Comparison of ENCODE assay signal across 19 cellular contexts in genomic region chr10:28878236-28878970, GRCh38.
DNase-seq lines count a peak whose midpoint lies in the region; ATAC-seq and TF ChIP-seq lines count a peak whose summit lies in the region.
"Had no signal": no experiment of that assay in that cellular context is flagged by ENCODE, and none has a peak within 500 bp of the region (broad histone marks: within the 10 kb centered on the region; RNA-seq: fewer than 3 reads in every experiment).

No MANE protein-coding gene starts in this region.

- peaks cover 18% of the 10 kb centered on the region for H3K4me1 ChIP-seq in OCI-LY3 (ENCODE audit: low read length)

- peaks cover 63% of the 10 kb centered on the region for H3K4me1 Mint-ChIP-seq in mesothelial cell of epicardium
- H3K4me1 Mint-ChIP-seq: CD4-positive, CD25-positive, alpha-beta regulatory T cell had no signal

- no peaks in the 10 kb centered on the region for H3K9me3 Mint-ChIP-seq in mesothelial cell of epicardium
- H3K9me3 Mint-ChIP-seq: activated T-cell treated with anti-CD3 and anti-CD28 coated beads, Interleukin-2, amount 50 U/mL, for 72 hours; CD4-positive, CD25-positive, alpha-beta regulatory T cell had no signal

- no peaks in the 10 kb centered on the region for H3K79me2 ChIP-seq in OCI-LY3 (ENCODE audit: low read length)

- H3K27ac ChIP-seq in OCI-LY3 (ENCODE audit: low read length) = no peak overlapping the region
- H3K27ac ChIP-seq: suprapubic skin had no signal

- no peak overlapping the region for H3K9ac ChIP-seq in OCI-LY3 (ENCODE audit: low read length)

- H3K4me3 ChIP-seq in OCI-LY3 (ENCODE audit: low read length) (no peak overlapping the region), fibroblast of villous mesenchyme (ENCODE audit: low read depth, low read length) (no peak overlapping the region)
- H3K4me3 ChIP-seq: suprapubic skin had no signal

- H3K4me2 ChIP-seq in OCI-LY3 (ENCODE audit: low read length) = 0 out of 2 replicates have a peak overlapping the region, but pooled peaks have one; percentile 15

- ATAC-seq in GM21515 (IDR thresholded peaks at IDR 0.05; ENCODE audit: unreplicated experiment) = no peak
- no peak for ATAC-seq in GM18519 (IDR thresholded peaks at IDR 0.05; ENCODE audit: low FRiP score, unreplicated experiment)
- ATAC-seq in GM19452 (IDR thresholded peaks at IDR 0.05; ENCODE audit: unreplicated experiment) = no peak
- ATAC-seq: activated T-cell treated with anti-CD3 and anti-CD28 coated beads, Interleukin-2, amount 50 U/mL, for 72 hours had no signal

- H3K9me3 ChIP-seq in OCI-LY3 (ENCODE audit: insufficient read depth, low read length) = no peaks in the 10 kb centered on the region
- H3K9me3 ChIP-seq: suprapubic skin had no signal

- H3K27me3 ChIP-seq in OCI-LY3 (ENCODE audit: low read depth, low read length) = 0 out of 2 replicates have a peak, but pooled peaks cover 3% of the 10 kb centered on the region

- H2AFZ ChIP-seq in OCI-LY3 (ENCODE audit: low read depth, low read length) = no peak overlapping the region

- H3K36me3 ChIP-seq in OCI-LY3 (replicated peaks; ENCODE audit: low read depth, low read length) = no peaks in the 10 kb centered on the region
- H3K36me3 ChIP-seq: suprapubic skin had no signal

- H3K27ac Mint-ChIP-seq in mesothelial cell of epicardium = peak overlapping the region; percentile 27
- H3K27ac Mint-ChIP-seq: activated T-cell treated with anti-CD3 and anti-CD28 coated beads, Interleukin-2, amount 50 U/mL, for 72 hours; CD4-positive, CD25-positive, alpha-beta regulatory T cell had no signal

- H3K36me3 Mint-ChIP-seq in mesothelial cell of epicardium = no peaks in the 10 kb centered on the region
- H3K36me3 Mint-ChIP-seq: CD4-positive, CD25-positive, alpha-beta regulatory T cell had no signal

- TF ChIP-seq CTCF in OCI-LY3 (IDR thresholded peaks at IDR 0.05; ENCODE audit: low read depth, low read length) (0 out of 2 replicates have a peak, but pooled peaks have one; percentile 7), fibroblast of villous mesenchyme (IDR thresholded peaks at IDR 0.05; ENCODE audit: insufficient read depth, low read depth, low read length) (peak; percentile 4), mesothelial cell of epicardium (IDR thresholded peaks at IDR 0.05; ENCODE audit: unreplicated experiment) (no peak)

- DNase-seq in Ammon's horn (ENCODE audit: low spot score) = peak; percentile 7
- DNase-seq in fibroblast of villous mesenchyme (ENCODE audit: low read depth) = peak; percentile 12
- peak in 1 of 2 experiments; percentile 10 for DNase-seq in mesothelial cell of epicardium (ENCODE audit: low spot score in 2 of 2, unreplicated experiment in 2 of 2)
- no peak for DNase-seq in RPMI8226
- DNase-seq: activated CD4-positive, alpha-beta T cell treated with anti-CD3 and anti-CD28 coated beads for 1 hour; activated naive CD4-positive, alpha-beta T cell treated with anti-CD3 and anti-CD28 coated beads, Interleukin-2, amount 50 U/mL, for 16 hours; activated T-cell treated with anti-CD3 and anti-CD28 coated beads, Interleukin-2, amount 50 U/mL, for 72 hours; CD4-positive, CD25-positive, alpha-beta regulatory T cell; H7; Karpas-422; NCI-H1048; NCI-H2029 treated with DMSO at 0.1 percent for 48 hours; NCI-H345; stimulated activated CD4-positive, alpha-beta T cell treated with anti-CD3 and anti-CD28 coated beads, Interleukin-15, amount 100 ng/mL, for 24 hours had no signal

- H3K27me3 Mint-ChIP-seq in mesothelial cell of epicardium (ENCODE audit: low read depth) = no peaks in the 10 kb centered on the region

- H3K4me3 Mint-ChIP-seq in mesothelial cell of epicardium = no peak overlapping the region
- H3K4me3 Mint-ChIP-seq: activated T-cell treated with anti-CD3 and anti-CD28 coated beads, Interleukin-2, amount 50 U/mL, for 72 hours; CD4-positive, CD25-positive, alpha-beta regulatory T cell had no signal

- H4K20me1 ChIP-seq in OCI-LY3 (ENCODE audit: insufficient read depth, low read length) = no peaks in the 10 kb centered on the region
